Comparison of ENCODE assay signal across 15 cellular contexts in genomic region chr3:123755085-123755484, GRCh38.
DNase-seq lines count a peak whose midpoint lies in the region; ATAC-seq and TF ChIP-seq lines count a peak whose summit lies in the region.
"Had no signal": no experiment of that assay in that cellular context is flagged by ENCODE, and none has a peak within 500 bp of the region (broad histone marks: within the 10 kb centered on the region; RNA-seq: fewer than 3 reads in every experiment).

No MANE protein-coding gene starts in this region.

- H3K27me3 ChIP-seq in colonic mucosa (no peaks in the 10 kb centered on the region), lower lobe of right lung (ENCODE audit: low read depth) (no peaks in the 10 kb centered on the region), transverse colon (no peaks in the 10 kb centered on the region)
- H3K27me3 ChIP-seq: heart left ventricle had no signal

- peaks cover 10% of the 10 kb centered on the region for H3K27me3 Mint-ChIP-seq in HFFc6 (ENCODE audit: insufficient read depth)

- H3K36me3 Mint-ChIP-seq in HFFc6 (ENCODE audit: low read depth), result peaks cover 64% of the 10 kb centered on the region
- H3K36me3 Mint-ChIP-seq: activated naive CD4-positive, alpha-beta T cell treated with anti-CD3 and anti-CD28 coated beads, Interleukin-2, amount 10 ng/mL, durations not matched to agents 7 days and 5 days had no signal

- no peaks in the 10 kb centered on the region for H3K9me3 Mint-ChIP-seq in HFFc6
- H3K9me3 Mint-ChIP-seq: activated naive CD4-positive, alpha-beta T cell treated with anti-CD3 and anti-CD28 coated beads, Interleukin-2, amount 10 ng/mL, durations not matched to agents 7 days and 5 days had no signal

- 43 to 46% methylated on average over 3 of the region's 3 CpGs for WGBS in transverse colon (ENCODE audit: low coverage in 1 of 2), 2 donors

- in situ Hi-C loops in transverse colon (cut with MboI; ENCODE audit: low pct_ligation_motif_present in 1 of 4, low pct_unique_long_range_greater_than_20kb in 1 of 4, low sequenced_read_pairs in 3 of 4), result no loop called here

- peak overlapping the region; percentile 87 for H3K27ac Mint-ChIP-seq in HFFc6
- H3K27ac Mint-ChIP-seq: activated naive CD4-positive, alpha-beta T cell treated with anti-CD3 and anti-CD28 coated beads, Interleukin-2, amount 10 ng/mL, durations not matched to agents 7 days and 5 days had no signal

- H3K36me3 ChIP-seq in colonic mucosa (no peaks in the 10 kb centered on the region), lower lobe of right lung (no peaks in the 10 kb centered on the region), transverse colon (no peaks in the 10 kb centered on the region)
- H3K36me3 ChIP-seq: heart left ventricle had no signal

- H3K4me1 ChIP-seq in colonic mucosa, result peaks cover 26% of the 10 kb centered on the region
- peaks cover 52% of the 10 kb centered on the region for H3K4me1 ChIP-seq in lower lobe of right lung
- peaks cover 0 to 57% (median 26%) of the 10 kb centered on the region in 4 donors for H3K4me1 ChIP-seq in transverse colon

- H3K4me3 ChIP-seq in colonic mucosa (no peak overlapping the region), lower lobe of right lung (no peak overlapping the region), transverse colon (no peak overlapping the region)
- H3K4me3 ChIP-seq: heart left ventricle, skin epidermis had no signal

- H3K4me3 Mint-ChIP-seq in HFFc6, result peak overlapping the region; percentile 41; the same call in 1 of the 2 replicates
- H3K4me3 Mint-ChIP-seq: activated naive CD4-positive, alpha-beta T cell treated with anti-CD3 and anti-CD28 coated beads, Interleukin-2, amount 10 ng/mL, durations not matched to agents 7 days and 5 days had no signal

- no peak overlapping the region for H3K9ac ChIP-seq in colonic mucosa (ENCODE audit: low read depth in 2 of 2, low read length in 2 of 2)

- intact Hi-C loops in colonic mucosa (cut with DNase I) (no loop called here), lower lobe of right lung (cut with DNase I) (no loop called here), transverse colon (cut with DNase I; ENCODE audit: low total_unique reads) (no loop called here)

- DNase-seq in HFFc6 (no peak), colonic mucosa (peak; percentile 79), lower lobe of right lung (peak; percentile 67), transverse colon (peak; percentile 68), NCI-H524 treated with DMSO at 0.1 percent for 48 hours (lab: John Stamatoyannopoulos, UW) (no peak), NCI-H146 (lab: John Stamatoyannopoulos, UW) (no peak), NCI-H2227 (lab: John Stamatoyannopoulos, UW; ENCODE audit: unreplicated experiment) (no peak)
- no peak for DNase-seq in stimulated activated CD4-positive, alpha-beta T cell treated with anti-CD3 and anti-CD28 coated beads, Interleukin-1b, Interleukin-23, amount 100 ng/mL, for 48 hours
- DNase-seq: activated naive CD4-positive, alpha-beta T cell treated with anti-CD3 and anti-CD28 coated beads, Interleukin-2, amount 10 ng/mL, durations not matched to agents 7 days and 5 days; C1 segment of cervical spinal cord; dermis blood vessel endothelial cell; heart left ventricle; NCI-H446; SHP77 had no signal

- peaks cover 99% of the 10 kb centered on the region for H3K4me1 Mint-ChIP-seq in HFFc6 (ENCODE audit: low read depth)

- no peaks in the 10 kb centered on the region for H3K9me3 ChIP-seq in colonic mucosa
- no peaks in the 10 kb centered on the region for H3K9me3 ChIP-seq in lower lobe of right lung
- no peaks in the 10 kb centered on the region for H3K9me3 ChIP-seq in transverse colon
- H3K9me3 ChIP-seq: heart left ventricle had no signal

- TF ChIP-seq CTCF in HFFc6 (IDR thresholded peaks at IDR 0.05) (no peak), colonic mucosa (IDR thresholded peaks at IDR 0.05) (no peak), lower lobe of right lung (IDR thresholded peaks at IDR 0.05) (no peak), transverse colon (IDR thresholded peaks at IDR 0.05) (no peak)

- TF ChIP-seq EP300 in transverse colon (IDR thresholded peaks at IDR 0.05; ENCODE audit: low read depth), result no peak

- H3K27ac ChIP-seq in colonic mucosa (peak overlapping the region; percentile 43), lower lobe of right lung (no peak overlapping the region), transverse colon (peak overlapping the region; percentile 29 to 57 (median 46))
- H3K27ac ChIP-seq: heart left ventricle, skin epidermis had no signal

- ATAC-seq in lower lobe of right lung, result peak; percentile 72 to 81
- ATAC-seq: heart left ventricle had no signal

- no peak for TF ChIP-seq POLR2A in transverse colon (IDR thresholded peaks at IDR 0.05)

Comparison
In these comparisons a context has a peak if more than half of its experiments do, and no peak if none do; other contexts are left out.
1. DNase-seq: peak in colonic mucosa (single experiment), lower lobe of right lung (single experiment) and transverse colon (single experiment); none in HFFc6 (single experiment), stimulated activated CD4-positive, alpha-beta T cell treated with anti-CD3 and anti-CD28 coated beads, Interleukin-1b, Interleukin-23, amount 100 ng/mL, for 48 hours (single experiment), NCI-H524 treated with DMSO at 0.1 percent for 48 hours (single experiment), NCI-H146 (single experiment) and NCI-H2227 (single experiment).